ENCODE assay signal across 1 cellular context in the genomic region with DNA sequence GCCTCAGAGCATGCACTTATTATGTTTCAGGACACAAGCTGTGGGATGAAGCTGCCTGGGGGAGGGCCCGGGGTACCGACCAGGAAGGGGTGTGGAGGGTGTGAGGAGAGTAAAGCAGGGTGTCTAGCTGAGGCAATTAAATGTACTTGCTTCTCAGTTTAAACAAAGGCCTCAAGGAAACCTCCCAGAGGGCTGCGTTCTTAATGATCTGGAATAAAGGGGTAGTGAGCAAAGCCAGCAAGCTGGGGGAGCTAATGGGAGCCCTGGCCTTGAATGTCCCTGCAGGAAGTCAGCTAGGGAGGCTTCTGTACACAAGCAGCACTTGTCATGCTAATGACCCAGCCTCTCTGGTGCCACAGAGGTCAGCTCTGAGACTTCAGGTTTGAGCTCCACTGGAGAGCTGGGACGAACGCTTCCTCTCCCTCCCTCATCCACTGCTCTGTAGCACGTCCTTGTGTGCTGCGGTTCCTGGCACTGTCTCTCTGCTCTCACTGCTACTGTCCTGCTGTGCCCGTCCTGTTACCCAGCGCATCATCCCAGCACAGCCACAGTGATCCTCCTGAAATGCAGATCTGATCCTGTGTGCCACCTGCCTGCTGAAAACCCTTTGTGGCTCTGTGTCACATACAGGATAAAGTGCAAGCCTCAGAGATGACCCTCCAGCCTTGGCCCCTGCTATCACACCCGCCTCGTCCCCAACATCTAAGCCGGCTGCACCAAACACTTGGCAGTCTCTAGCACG.
A peak's percentile ranks its signal among the peaks of the same experiment; 100 is the strongest.
TF ChIP-seq lines count a peak whose summit lies in the region.

No MANE protein-coding gene starts in this region.

TF ChIP-seq in WTC11, 78 proteins besides CTCF, POLR2A, EP300 and RAD21 (continued from another document):
- TF ChIP-seq GRHL2 (CRISPR knock-in tag; IDR thresholded peaks at IDR 0.05; ENCODE audit: insufficient replicate concordance, severe bottlenecking) (no peak), HMGA2 (CRISPR knock-in tag; IDR thresholded peaks at IDR 0.05) (no peak), JAZF1 (CRISPR knock-in tag; IDR thresholded peaks at IDR 0.05) (no peak), FOXP4 (CRISPR knock-in tag; IDR thresholded peaks at IDR 0.05) (peak; percentile 92; the same call in 1 of the 2 replicates), EMX1 (CRISPR knock-in tag; IDR thresholded peaks at IDR 0.05) (no peak), ESRRA (CRISPR knock-in tag; IDR thresholded peaks at IDR 0.05; ENCODE audit: borderline replicate concordance) (no peak), CBFB (CRISPR knock-in tag; IDR thresholded peaks at IDR 0.05; ENCODE audit: low read depth) (peak; percentile 83; the same call in 1 of the 2 replicates), ZBTB43 (CRISPR knock-in tag; IDR thresholded peaks at IDR 0.05) (peak; percentile 86; the same call in 1 of the 2 replicates), IRF2 (CRISPR knock-in tag; IDR thresholded peaks at IDR 0.05; ENCODE audit: borderline replicate concordance, low read depth) (no peak)
- TF ChIP-seq, protein P1, sequence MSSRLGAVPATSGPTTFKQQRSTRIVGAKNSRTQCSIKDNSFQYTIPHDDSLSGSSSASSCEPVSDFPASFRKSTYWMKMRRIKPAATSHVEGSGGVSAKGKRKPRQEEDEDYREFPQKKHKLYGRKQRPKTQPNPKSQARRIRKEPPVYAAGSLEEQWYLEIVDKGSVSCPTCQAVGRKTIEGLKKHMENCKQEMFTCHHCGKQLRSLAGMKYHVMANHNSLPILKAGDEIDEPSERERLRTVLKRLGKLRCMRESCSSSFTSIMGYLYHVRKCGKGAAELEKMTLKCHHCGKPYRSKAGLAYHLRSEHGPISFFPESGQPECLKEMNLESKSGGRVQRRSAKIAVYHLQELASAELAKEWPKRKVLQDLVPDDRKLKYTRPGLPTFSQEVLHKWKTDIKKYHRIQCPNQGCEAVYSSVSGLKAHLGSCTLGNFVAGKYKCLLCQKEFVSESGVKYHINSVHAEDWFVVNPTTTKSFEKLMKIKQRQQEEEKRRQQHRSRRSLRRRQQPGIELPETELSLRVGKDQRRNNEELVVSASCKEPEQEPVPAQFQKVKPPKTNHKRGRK (CRISPR knock-in tag; IDR thresholded peaks at IDR 0.05; ENCODE audit: borderline replicate concordance) = no peak
- TF ChIP-seq, protein P2, sequence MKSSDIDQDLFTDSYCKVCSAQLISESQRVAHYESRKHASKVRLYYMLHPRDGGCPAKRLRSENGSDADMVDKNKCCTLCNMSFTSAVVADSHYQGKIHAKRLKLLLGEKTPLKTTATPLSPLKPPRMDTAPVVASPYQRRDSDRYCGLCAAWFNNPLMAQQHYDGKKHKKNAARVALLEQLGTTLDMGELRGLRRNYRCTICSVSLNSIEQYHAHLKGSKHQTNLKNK (CRISPR knock-in tag; IDR thresholded peaks at IDR 0.05) = no peak
- TF ChIP-seq, protein P3, sequence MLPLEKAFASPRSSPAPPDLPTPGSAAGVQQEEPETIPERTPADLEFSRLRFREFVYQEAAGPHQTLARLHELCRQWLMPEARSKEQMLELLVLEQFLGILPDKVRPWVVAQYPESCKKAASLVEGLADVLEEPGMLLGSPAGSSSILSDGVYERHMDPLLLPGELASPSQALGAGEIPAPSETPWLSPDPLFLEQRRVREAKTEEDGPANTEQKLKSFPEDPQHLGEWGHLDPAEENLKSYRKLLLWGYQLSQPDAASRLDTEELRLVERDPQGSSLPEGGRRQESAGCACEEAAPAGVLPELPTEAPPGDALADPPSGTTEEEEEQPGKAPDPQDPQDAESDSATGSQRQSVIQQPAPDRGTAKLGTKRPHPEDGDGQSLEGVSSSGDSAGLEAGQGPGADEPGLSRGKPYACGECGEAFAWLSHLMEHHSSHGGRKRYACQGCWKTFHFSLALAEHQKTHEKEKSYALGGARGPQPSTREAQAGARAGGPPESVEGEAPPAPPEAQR (CRISPR knock-in tag; IDR thresholded peaks at IDR 0.05) = no peak
